In genomic region chr4:26061248-26061986, GRCh38 we compare ENCODE assay signal across 8 cellular contexts.
DNase-seq lines count a peak whose midpoint lies in the region; ATAC-seq and TF ChIP-seq lines count a peak whose summit lies in the region.

No MANE protein-coding gene starts in this region.

- intact Hi-C loops in CD4-positive, alpha-beta T cell (cut with DNase I, micrococcal nuclease) = no loop called here

- CTCF ChIA-PET in GM10248 (lab: Yijun Ruan, JAX) = interaction anchor here (0.6 to 4.2 kb wide), 35 partner anchors 8 to 971 kb away, joined by 3 to 16 read pairs (median 3); no protein-coding TSS in a partner anchor
- CTCF ChIA-PET in CD4-positive, alpha-beta T cell (lab: Charles Lee) = interaction anchor here (1.2 kb wide), 1 partner anchor 264 kb away, joined by 3 read pairs; no protein-coding TSS in a partner anchor

- H3K27me3 Mint-ChIP-seq in glutamatergic neuron (ENCODE audit: unreplicated experiment) (peaks cover 4% of the 10 kb centered on the region), type B pancreatic cell (peaks cover 9% of the 10 kb centered on the region)
- peaks cover 2% of the 10 kb centered on the region for H3K27me3 Mint-ChIP-seq in CD4-positive, alpha-beta T cell

- H3K9me3 Mint-ChIP-seq in glutamatergic neuron (ENCODE audit: unreplicated experiment) (peaks cover 1% of the 10 kb centered on the region), type B pancreatic cell (no peaks in the 10 kb centered on the region)
- peaks cover 2% of the 10 kb centered on the region for H3K9me3 Mint-ChIP-seq in CD4-positive, alpha-beta T cell

- DNase-seq in 8988T (peak; percentile 50), GM10248 (ENCODE audit: extremely low spot score) (peak; percentile 63), HL-60 (ENCODE audit: low read depth in 1 of 2, low spot score in 1 of 2) (peak; percentile 59 to 82), SW480 (ENCODE audit: low spot score) (peak; percentile 33), glutamatergic neuron (no peak), type B pancreatic cell (ENCODE audit: extremely low spot score, unreplicated experiment) (no peak), NCI-H345 treated with DMSO at 0.1 percent for 48 hours (lab: John Stamatoyannopoulos, UW; ENCODE audit: unreplicated experiment) (no peak)
- no peak for DNase-seq in CD4-positive, alpha-beta T cell

- no peaks in the 10 kb centered on the region for H3K9me3 ChIP-seq in CD4-positive, alpha-beta T cell (ENCODE audit: control insufficient read depth, low read length)

- TF ChIP-seq CTCF in GM10248 (IDR thresholded peaks at IDR 0.05; ENCODE audit: control extremely low read depth, extremely low read depth, low read depth, missing control alignments) (peak; percentile 62), HL-60 (IDR thresholded peaks at IDR 0.05; ENCODE audit: insufficient read depth, low read length) (peak; percentile 84), glutamatergic neuron (IDR thresholded peaks at IDR 0.05; ENCODE audit: partially characterized antibody, unreplicated experiment) (peak; percentile 50), type B pancreatic cell (conservative IDR thresholded peaks at IDR 0.05) (peak; percentile 75)
- TF ChIP-seq CTCF in CD4-positive, alpha-beta T cell (IDR thresholded peaks at IDR 0.05) = no peak

- POLR2A ChIA-PET in GM10248 (lab: Yijun Ruan, JAX) = no interaction called here
- POLR2A ChIA-PET in CD4-positive, alpha-beta T cell (lab: Charles Lee) = no interaction called here

- H3K4me3 Mint-ChIP-seq in glutamatergic neuron (ENCODE audit: unreplicated experiment) (no peak overlapping the region), type B pancreatic cell (no peak overlapping the region)
- no peak overlapping the region for H3K4me3 Mint-ChIP-seq in CD4-positive, alpha-beta T cell

- H3K27ac ChIP-seq in HL-60 (replicated peaks) = no peak overlapping the region
- no peak overlapping the region for H3K27ac ChIP-seq in CD4-positive, alpha-beta T cell (ENCODE audit: low read depth, low read length)

- H3K27ac Mint-ChIP-seq in glutamatergic neuron (ENCODE audit: unreplicated experiment) (no peak overlapping the region), type B pancreatic cell (no peak overlapping the region)
- no peak overlapping the region for H3K27ac Mint-ChIP-seq in CD4-positive, alpha-beta T cell

- H3K27me3 ChIP-seq in HL-60 (ENCODE audit: insufficient read depth, poor library complexity, severe bottlenecking) = no peaks in the 10 kb centered on the region
- H3K27me3 ChIP-seq in CD4-positive, alpha-beta T cell (ENCODE audit: control insufficient read depth, insufficient read depth, low read length) = no peaks in the 10 kb centered on the region

- ATAC-seq in CD4-positive, alpha-beta T cell (ENCODE audit: poor library complexity) = no peak

- H3K4me1 Mint-ChIP-seq in glutamatergic neuron (ENCODE audit: low read depth, unreplicated experiment) (no peaks in the 10 kb centered on the region), type B pancreatic cell (ENCODE audit: unreplicated experiment) (no peaks in the 10 kb centered on the region)
- H3K4me1 Mint-ChIP-seq in CD4-positive, alpha-beta T cell (ENCODE audit: low read depth) = no peaks in the 10 kb centered on the region

- H3K36me3 Mint-ChIP-seq in glutamatergic neuron (ENCODE audit: unreplicated experiment) = no peaks in the 10 kb centered on the region
- no peaks in the 10 kb centered on the region for H3K36me3 Mint-ChIP-seq in type B pancreatic cell
- H3K36me3 Mint-ChIP-seq in CD4-positive, alpha-beta T cell (ENCODE audit: low read depth) = no peaks in the 10 kb centered on the region

- no peak overlapping the region for H3K4me3 ChIP-seq in HL-60 (replicated peaks; ENCODE audit: insufficient read depth, low read length)

Comparison
In these comparisons a context has a peak if more than half of its experiments do, and no peak if none do; other contexts are left out.
1. DNase-seq: peak in 8988T (single experiment), GM10248 (single experiment), HL-60 (2 of 2) and SW480 (single experiment); none in glutamatergic neuron (single experiment), type B pancreatic cell (single experiment), CD4-positive, alpha-beta T cell (0 of 10) and NCI-H345 treated with DMSO at 0.1 percent for 48 hours (single experiment).